ENCODE assay signal across 9 cellular contexts in genomic region chr16:82655315-82655714, GRCh38. TPM values are rescaled to one million over a fixed set of nuclear protein-coding genes. Genes with fewer than 3 reads are reported as not detected.
DNase-seq lines count a peak whose midpoint lies in the region; ATAC-seq and TF ChIP-seq lines count a peak whose summit lies in the region.
"Had no signal": no experiment of that assay in that cellular context is flagged by ENCODE, and none has a peak within 500 bp of the region (broad histone marks: within the 10 kb centered on the region; RNA-seq: fewer than 3 reads in every experiment).

No MANE protein-coding gene starts in this region.

- H3K36me3 ChIP-seq in Peyer's patch (no peaks in the 10 kb centered on the region), esophagus squamous epithelium (no peaks in the 10 kb centered on the region)

- peak overlapping the region; percentile 19 to 71 (median 46) for H3K27ac ChIP-seq in Peyer's patch
- peak overlapping the region in 1 of 4 donors; percentile 40 for H3K27ac ChIP-seq in esophagus squamous epithelium

- H3K27ac Mint-ChIP-seq in activated naive CD8-positive, alpha-beta T cell: peak overlapping the region; percentile 94
- H3K27ac Mint-ChIP-seq in natural killer cell treated with Interleukin-12 subunit alpha and Interleukin-12 subunit beta and Interleukin-15 and Interleukin-18, amount 100 ng/mL, for 72 hours: peak overlapping the region; percentile 85 to 93

- H3K4me1 ChIP-seq in Peyer's patch: peaks cover 0 to 21% (median 6%) of the 10 kb centered on the region in 4 donors
- H3K4me1 ChIP-seq in esophagus squamous epithelium: peaks cover 0 to 27% (median 5%) of the 10 kb centered on the region in 3 donors

- H3K9me3 ChIP-seq in Peyer's patch (no peaks in the 10 kb centered on the region), esophagus squamous epithelium (no peaks in the 10 kb centered on the region)

- H3K4me3 Mint-ChIP-seq in activated naive CD8-positive, alpha-beta T cell: peak overlapping the region; percentile 48
- H3K4me3 Mint-ChIP-seq in natural killer cell treated with Interleukin-12 subunit alpha and Interleukin-12 subunit beta and Interleukin-15 and Interleukin-18, amount 100 ng/mL, for 72 hours: peak overlapping the region; percentile 72
- H3K4me3 Mint-ChIP-seq: IgD-negative memory B cell had no signal

- H3K9me3 Mint-ChIP-seq in activated naive CD8-positive, alpha-beta T cell (ENCODE audit: low read depth): no peaks in the 10 kb centered on the region
- no peaks in the 10 kb centered on the region for H3K9me3 Mint-ChIP-seq in natural killer cell treated with Interleukin-12 subunit alpha and Interleukin-12 subunit beta and Interleukin-15 and Interleukin-18, amount 100 ng/mL, for 72 hours

- DNase-seq in Peyer's patch (peak in 2 of 3 donors; percentile 65 to 86), NCI-H526 treated with DMSO at 0.1 percent for 48 hours (lab: John Stamatoyannopoulos, UW) (no peak), esophagus squamous epithelium (lab: John Stamatoyannopoulos, UW) (no peak), DMS79 (lab: John Stamatoyannopoulos, UW) (no peak), NCI-H2107 (lab: John Stamatoyannopoulos, UW) (no peak)
- peak; percentile 70 for DNase-seq in natural killer cell treated with Interleukin-12 subunit alpha and Interleukin-12 subunit beta and Interleukin-15 and Interleukin-18, amount 100 ng/mL, for 72 hours (ENCODE audit: low spot score)

- intact Hi-C loops in esophagus squamous epithelium (cut with DNase I): no loop called here

- no peaks in the 10 kb centered on the region for H3K36me3 Mint-ChIP-seq in activated naive CD8-positive, alpha-beta T cell
- H3K36me3 Mint-ChIP-seq in natural killer cell treated with Interleukin-12 subunit alpha and Interleukin-12 subunit beta and Interleukin-15 and Interleukin-18, amount 100 ng/mL, for 72 hours: no peaks in the 10 kb centered on the region
- H3K36me3 Mint-ChIP-seq: IgD-negative memory B cell had no signal

- H3K4me1 Mint-ChIP-seq in activated naive CD8-positive, alpha-beta T cell (ENCODE audit: low read depth): peaks cover 93% of the 10 kb centered on the region
- peaks cover 43 to 74% of the 10 kb centered on the region in 2 donors for H3K4me1 Mint-ChIP-seq in natural killer cell treated with Interleukin-12 subunit alpha and Interleukin-12 subunit beta and Interleukin-15 and Interleukin-18, amount 100 ng/mL, for 72 hours (ENCODE audit: low read depth in 2 of 2)

- no peaks in the 10 kb centered on the region for H3K27me3 Mint-ChIP-seq in activated naive CD8-positive, alpha-beta T cell
- peaks cover 0 to 9% of the 10 kb centered on the region in 2 donors for H3K27me3 Mint-ChIP-seq in natural killer cell treated with Interleukin-12 subunit alpha and Interleukin-12 subunit beta and Interleukin-15 and Interleukin-18, amount 100 ng/mL, for 72 hours
- H3K27me3 Mint-ChIP-seq: IgD-negative memory B cell had no signal

- TF ChIP-seq CTCF in Peyer's patch (IDR thresholded peaks at IDR 0.05): no peak
- no peak for TF ChIP-seq CTCF in esophagus squamous epithelium (IDR thresholded peaks at IDR 0.05)

- ATAC-seq in GM18868 (IDR thresholded peaks at IDR 0.05; ENCODE audit: unreplicated experiment): peak; percentile 39
- ATAC-seq in natural killer cell treated with Interleukin-12 subunit alpha and Interleukin-12 subunit beta and Interleukin-15 and Interleukin-18, amount 100 ng/mL, for 72 hours: peak; percentile 85 to 90

- H3K4me3 ChIP-seq in Peyer's patch (no peak overlapping the region), esophagus squamous epithelium (no peak overlapping the region)

- H3K27me3 ChIP-seq in Peyer's patch (no peaks in the 10 kb centered on the region), esophagus squamous epithelium (no peaks in the 10 kb centered on the region)

- TF ChIP-seq POLR2A in Peyer's patch (IDR thresholded peaks at IDR 0.05) (no peak), esophagus squamous epithelium (IDR thresholded peaks at IDR 0.05) (peak in 1 of 4 donors; percentile 11)

- 35 to 65% methylated on average over 3 of the region's 3 CpGs for WGBS in esophagus squamous epithelium, 2 donors

RNA-seq across cellular contexts. Expression of gene CDH13, which starts 28.5 kb away (rescaled TPM):
- total RNA-seq in Peyer's patch (1 to 10 TPM in 3 of 4 donors, not detected in 1; 2.0 to 6.6 (median 4.1) TPM), esophagus squamous epithelium (10 to 100 TPM in 3 of 4 donors, 1 to 10 TPM in 1; 6.9 to 31.9 (median 21.1) TPM)
- not detected for total RNA-seq in natural killer cell treated with Interleukin-12 subunit alpha and Interleukin-12 subunit beta and Interleukin-15 and Interleukin-18, amount 100 ng/mL, for 72 hours

Comparison
In these comparisons a context has a peak if more than half of its experiments do, and no peak if none do; other contexts are left out.
1. DNase-seq: peak in Peyer's patch (2 of 3) and natural killer cell treated with Interleukin-12 subunit alpha and Interleukin-12 subunit beta and Interleukin-15 and Interleukin-18, amount 100 ng/mL, for 72 hours (single experiment); none in NCI-H526 treated with DMSO at 0.1 percent for 48 hours (single experiment), esophagus squamous epithelium (single experiment), DMS79 (single experiment) and NCI-H2107 (single experiment).